In the genomic region with DNA sequence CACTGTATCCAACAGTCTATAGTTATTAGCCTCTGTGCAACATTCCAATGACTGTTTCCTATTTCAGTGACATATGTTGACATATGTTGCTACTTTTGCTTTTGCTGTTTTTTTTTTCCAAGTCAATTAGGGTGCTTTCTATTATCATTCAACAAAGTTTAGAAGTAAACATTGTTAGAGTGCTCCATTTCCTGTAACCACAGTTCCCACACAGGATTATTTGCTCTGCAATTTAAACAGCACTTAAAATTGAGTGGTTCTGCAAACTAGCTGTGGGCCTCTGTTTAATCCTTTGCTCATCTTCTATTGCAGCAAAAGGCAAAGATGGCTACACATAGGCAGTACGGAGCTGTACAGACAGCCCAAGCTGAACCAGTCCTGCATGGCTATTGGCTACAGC, we compare ENCODE assay signal across 19 cellular contexts. TPM values are rescaled to one million over a fixed set of nuclear protein-coding genes. Genes with fewer than 3 reads are reported as not detected.
DNase-seq lines count a peak whose midpoint lies in the region; ATAC-seq and TF ChIP-seq lines count a peak whose summit lies in the region.
"Had no signal": no experiment of that assay in that cellular context is flagged by ENCODE, and none has a peak within 500 bp of the region (broad histone marks: within the 10 kb centered on the region; RNA-seq: fewer than 3 reads in every experiment).

No MANE protein-coding gene starts in this region.

- TF ChIP-seq POLR2A in IMR-90 (IDR thresholded peaks at IDR 0.05; ENCODE audit: low read depth, low read length): no peak
- TF ChIP-seq POLR2A in Peyer's patch (IDR thresholded peaks at IDR 0.05): no peak

- TF ChIP-seq RAD21 in IMR-90 (IDR thresholded peaks at IDR 0.05; ENCODE audit: low read length): no peak

- H3K18ac ChIP-seq in IMR-90 (ENCODE audit: low read depth, low read length) (no peak overlapping the region), mesendoderm (ENCODE audit: low read length) (no peak overlapping the region)

- no peaks in the 10 kb centered on the region for H4K20me1 ChIP-seq in IMR-90 (ENCODE audit: insufficient read depth, low read length)

- dilution Hi-C loops in IMR-90 (cut with HindIII; ENCODE audit: low sequenced_read_pairs, unreplicated experiment): no loop called here

- H3K14ac ChIP-seq in IMR-90 (replicated peaks; ENCODE audit: low read depth, low read length): no peak overlapping the region

- H2BK20ac ChIP-seq in IMR-90 (ENCODE audit: low read depth, low read length): no peak overlapping the region

- no peak overlapping the region for H3K23ac ChIP-seq in IMR-90 (ENCODE audit: low read depth, low read length)
- no peak overlapping the region for H3K23ac ChIP-seq in mesendoderm (ENCODE audit: low read length)

- DNase-seq in IMR-90 (no peak), NCI-H2081 treated with DMSO at 0.1 percent for 48 hours (lab: John Stamatoyannopoulos, UW) (peak; percentile 13), NCI-H774 (lab: John Stamatoyannopoulos, UW) (peak; percentile 48), upper lobe of right lung (no peak), Peyer's patch (no peak), inferior parietal cortex (ENCODE audit: extremely low spot score) (no peak), mesendoderm (no peak)
- DNase-seq: activated CD8-positive, alpha-beta T cell treated with anti-CD3 and anti-CD28 coated beads for 36 hours; activated effector memory CD4-positive, alpha-beta T cell treated with Interleukin-2 at 50 U/mL for 16 hours; activated naive CD8-positive, alpha-beta T cell treated with anti-CD3 and anti-CD28 coated beads for 36 hours; CD4-positive, CD25-positive, alpha-beta regulatory T cell; DMS 273 treated with DMSO at 0.1 percent for 48 hours; Karpas-422; right lobe of liver; stimulated activated naive CD4-positive, alpha-beta T cell treated with Interleukin-2 at 50 U/mL for 16 hours had no signal

- ATAC-seq in IMR-90 (ENCODE audit: low read depth): no peak
- peak; percentile 67 for ATAC-seq in upper lobe of right lung
- ATAC-seq: activated CD8-positive, alpha-beta T cell treated with anti-CD3 and anti-CD28 coated beads for 36 hours; GM23338; right lobe of liver had no signal

- CTCF ChIA-PET in IMR-90 (lab: Yijun Ruan, JAX): no interaction called here

- H3K27ac ChIP-seq in IMR-90 (ENCODE audit: insufficient read depth, low read length) (no peak overlapping the region), upper lobe of right lung (no peak overlapping the region), Peyer's patch (no peak overlapping the region), mesendoderm (ENCODE audit: low read depth, low read length) (no peak overlapping the region)
- H3K27ac ChIP-seq: ascending aorta, right lobe of liver had no signal

- POLR2A ChIA-PET in IMR-90 (lab: Charles Lee; ENCODE audit: unreplicated experiment): interaction anchor here (0.6 kb wide), 1 partner anchor 23 kb away, joined by 5 read pairs; no protein-coding TSS in a partner anchor

- H3K9ac ChIP-seq in IMR-90 (ENCODE audit: low read depth, low read length): no peak overlapping the region
- H3K9ac ChIP-seq in mesendoderm (ENCODE audit: low read length): no peak overlapping the region

- H4K5ac ChIP-seq in IMR-90 (ENCODE audit: low read depth, low read length) (no peak overlapping the region), mesendoderm (ENCODE audit: low read length) (no peak overlapping the region)

- H3K27me3 ChIP-seq in IMR-90 (ENCODE audit: control insufficient read depth, insufficient read depth, low read length) (no peaks in the 10 kb centered on the region), upper lobe of right lung (no peaks in the 10 kb centered on the region), Peyer's patch (no peaks in the 10 kb centered on the region), mesendoderm (ENCODE audit: insufficient read depth, low read length, poor library complexity) (no peaks in the 10 kb centered on the region)
- H3K27me3 ChIP-seq: ascending aorta, right lobe of liver had no signal

- H2BK5ac ChIP-seq in IMR-90 (ENCODE audit: low read depth, low read length, poor library complexity, severe bottlenecking): no peak overlapping the region
- no peak overlapping the region for H2BK5ac ChIP-seq in mesendoderm (ENCODE audit: low read length)

- H2AK5ac ChIP-seq in IMR-90 (ENCODE audit: low read depth, low read length) (no peak overlapping the region), mesendoderm (ENCODE audit: low read length) (no peak overlapping the region)

- H3K9me3 ChIP-seq in IMR-90 (ENCODE audit: control insufficient read depth, insufficient read depth, low read length): no peaks in the 10 kb centered on the region
- no peaks in the 10 kb centered on the region for H3K9me3 ChIP-seq in upper lobe of right lung
- no peaks in the 10 kb centered on the region for H3K9me3 ChIP-seq in Peyer's patch
- H3K9me3 ChIP-seq: ascending aorta, right lobe of liver had no signal

- H3K79me1 ChIP-seq in IMR-90 (ENCODE audit: low read depth in 1 of 2, low read length in 2 of 2): no peaks in the 10 kb centered on the region
- H3K79me1 ChIP-seq in mesendoderm (ENCODE audit: low read length): no peaks in the 10 kb centered on the region

- H3K4me1 ChIP-seq in IMR-90 (ENCODE audit: control insufficient read depth, insufficient read depth, low read length) (peaks cover 3% of the 10 kb centered on the region; the same call in 1 of the 2 replicates), upper lobe of right lung (no peaks in the 10 kb centered on the region), Peyer's patch (no peaks in the 10 kb centered on the region), mesendoderm (ENCODE audit: control insufficient read depth, low read depth, low read length) (no peaks in the 10 kb centered on the region)
- H3K4me1 ChIP-seq: ascending aorta, right lobe of liver had no signal

- H3K4me3 ChIP-seq in IMR-90 (ENCODE audit: insufficient read depth, low read depth, low read length) (no peak overlapping the region), upper lobe of right lung (no peak overlapping the region), Peyer's patch (no peak overlapping the region), mesendoderm (ENCODE audit: low read length) (no peak overlapping the region)
- H3K4me3 ChIP-seq: ascending aorta, GM23338, right lobe of liver had no signal

- H2AK9ac ChIP-seq in IMR-90 (replicated peaks; ENCODE audit: low read depth, low read length, poor library complexity): no peak overlapping the region

- TSS peak; percentile 6 for BruUV-seq in IMR-90 (replicated peaks; lab: Mats Ljungman, UMichigan)

- H3K79me2 ChIP-seq in mesendoderm (ENCODE audit: control insufficient read depth, insufficient read depth, low read length): no peaks in the 10 kb centered on the region

- no peak overlapping the region for H2AFZ ChIP-seq in IMR-90 (replicated peaks; ENCODE audit: low read length, poor library complexity)
- H2AFZ ChIP-seq: GM23338 had no signal

- H3K56ac ChIP-seq in IMR-90 (ENCODE audit: extremely low read depth, insufficient read depth, low read length) (no peak overlapping the region), mesendoderm (ENCODE audit: low read length) (no peak overlapping the region)

- no peak overlapping the region for H2BK15ac ChIP-seq in IMR-90 (ENCODE audit: low read depth, low read length)
- no peak overlapping the region for H2BK15ac ChIP-seq in mesendoderm (replicated peaks; ENCODE audit: low read depth)

- no peak overlapping the region for H2BK120ac ChIP-seq in IMR-90 (ENCODE audit: low read depth, low read length)
- H2BK120ac ChIP-seq in mesendoderm (ENCODE audit: low read depth, low read length): no peak overlapping the region

- TF ChIP-seq CTCF in IMR-90 (conservative IDR thresholded peaks at IDR 0.05; ENCODE audit: low read depth, low read length) (no peak), upper lobe of right lung (IDR thresholded peaks at IDR 0.05) (no peak), Peyer's patch (IDR thresholded peaks at IDR 0.05) (no peak)

- WGBS in IMR-90 (ENCODE audit: extremely low coverage in 2 of 2, insufficient read length in 1 of 2), 2 experiments: no CpG with 5 or more reads among the region's 1 CpG
- no CpG with 5 or more reads among the region's 1 CpG for WGBS in mesendoderm (ENCODE audit: extremely low coverage, insufficient coverage, low lambda C conversion rate)

- no peak overlapping the region for H3K4me2 ChIP-seq in IMR-90 (ENCODE audit: low read depth, low read length)
- H3K4me2 ChIP-seq in mesendoderm (ENCODE audit: low read length): no peak overlapping the region
- H3K4me2 ChIP-seq: GM23338 had no signal

- in situ Hi-C loops in IMR-90 (cut with MboI; ENCODE audit: low sequenced_read_pairs): no loop called here

- H4K8ac ChIP-seq in IMR-90 (ENCODE audit: low read depth in 2 of 2, low read length in 2 of 2) (no peak overlapping the region), mesendoderm (ENCODE audit: low read depth, low read length) (no peak overlapping the region)

- no peak overlapping the region for H4K91ac ChIP-seq in IMR-90 (ENCODE audit: insufficient read depth, low read depth, low read length)

- H3K4ac ChIP-seq in IMR-90 (ENCODE audit: low read depth, low read length) (no peak overlapping the region), mesendoderm (ENCODE audit: low read depth, low read length) (no peak overlapping the region)

- peaks cover 2% of the 10 kb centered on the region; the same call in 1 of the 2 replicates for H3K9me1 ChIP-seq in IMR-90 (ENCODE audit: insufficient read depth, low read length)

- intact Hi-C loops in IMR-90 (cut with micrococcal nuclease) (no loop called here), upper lobe of right lung (cut with DNase I) (no loop called here)

- no peaks in the 10 kb centered on the region; the same call in 1 of the 2 replicates for H3K36me3 ChIP-seq in IMR-90 (ENCODE audit: control insufficient read depth, insufficient read depth, low read length)
- no peaks in the 10 kb centered on the region for H3K36me3 ChIP-seq in upper lobe of right lung
- no peaks in the 10 kb centered on the region for H3K36me3 ChIP-seq in Peyer's patch
- H3K36me3 ChIP-seq in mesendoderm (ENCODE audit: control insufficient read depth, insufficient read depth, low read length): no peaks in the 10 kb centered on the region
- H3K36me3 ChIP-seq: right lobe of liver had no signal

TF ChIP-seq in IMR-90, 13 proteins besides CTCF, POLR2A, EP300 and RAD21:
- no peak for TF ChIP-seq RCOR1 (IDR thresholded peaks at IDR 0.05; ENCODE audit: insufficient replicate concordance, low read length)

RNA-seq across cellular contexts. Expression of a gene that starts 46.5 kb away (rescaled TPM):
- total RNA-seq in IMR-90 (2012; rRNA removed) (61.7 and 86.7 TPM in 2 replicates), upper lobe of right lung (5.4 TPM), Peyer's patch (1 to 10 TPM; 2.8 to 6.7 (median 4.0) TPM)
- polyA plus RNA-seq in IMR-90 (2012; rRNA removed): 186 and 187 TPM in 2 replicates
- 94.0 and 255 TPM in 2 replicates for polyA plus RNA-seq in IMR-90 (2012; cell fraction: cytosol; rRNA removed)
- polyA plus RNA-seq in IMR-90 (2012; cell fraction: nucleus; rRNA removed; ENCODE audit: low replicate concordance): 20.7 and 53.6 TPM in 2 replicates
- polyA plus RNA-seq in mesendoderm (2013, experiment 1 of 2): 31.8 TPM
- 31.3 TPM for polyA plus RNA-seq in mesendoderm (2013, experiment 2 of 2)
- total RNA-seq: activated CD8-positive, alpha-beta T cell treated with anti-CD3 and anti-CD28 coated beads for 36 hours; activated naive CD8-positive, alpha-beta T cell treated with anti-CD3 and anti-CD28 coated beads for 36 hours; CD4-positive, CD25-positive, alpha-beta regulatory T cell; dermis microvascular lymphatic vessel endothelial cell; endothelial cell of umbilical vein had no signal

Comparison
In these comparisons a context has a peak if more than half of its experiments do, and no peak if none do; other contexts are left out.
1. DNase-seq: peak in NCI-H2081 treated with DMSO at 0.1 percent for 48 hours (single experiment) and NCI-H774 (single experiment); none in IMR-90 (single experiment), upper lobe of right lung (single experiment), Peyer's patch (0 of 3), inferior parietal cortex (single experiment) and mesendoderm (single experiment).